10 cellular contexts compared by ENCODE assay signal in genomic region chr3:11300970-11301369, GRCh38. TPM values are rescaled to one million over a fixed set of nuclear protein-coding genes. Genes with fewer than 3 reads are reported as not detected.
DNase-seq lines count a peak whose midpoint lies in the region; ATAC-seq lines count a peak whose summit lies in the region.
"Had no signal": no experiment of that assay in that cellular context is flagged by ENCODE, and none has a peak within 500 bp of the region (broad histone marks: within the 10 kb centered on the region; RNA-seq: fewer than 3 reads in every experiment).

No MANE protein-coding gene starts in this region.

- no peaks in the 10 kb centered on the region for H3K27me3 Mint-ChIP-seq in activated CD4-positive, alpha-beta T cell treated with anti-CD3 and anti-CD28 coated beads for 36 hours
- H3K27me3 Mint-ChIP-seq in activated CD4-positive, alpha-beta T cell treated with anti-CD3 and anti-CD28 coated beads, Interleukin-2, amount 10 ng/mL, durations not matched to agents 7 days and 5 days = no peaks in the 10 kb centered on the region
- no peaks in the 10 kb centered on the region for H3K27me3 Mint-ChIP-seq in stimulated activated naive CD8-positive, alpha-beta T cell treated with anti-CD3 and anti-CD28 coated beads, Interleukin-15, Interleukin-2, amounts not matched to agents 100 ng/mL and 50 ng/mL, for 24 hours
- H3K27me3 Mint-ChIP-seq in stimulated activated naive B cell treated with anti-CD40 and anti-IgM and Interleukin-4, amounts not matched to agents 10 μg/mL and 1 μg/mL and 100 μg/mL, for 72 hours = no peaks in the 10 kb centered on the region

- H3K4me3 Mint-ChIP-seq in activated CD4-positive, alpha-beta T cell treated with anti-CD3 and anti-CD28 coated beads for 36 hours = no peak overlapping the region
- no peak overlapping the region for H3K4me3 Mint-ChIP-seq in activated CD4-positive, alpha-beta T cell treated with anti-CD3 and anti-CD28 coated beads, Interleukin-2, amount 10 ng/mL, durations not matched to agents 7 days and 5 days
- H3K4me3 Mint-ChIP-seq in stimulated activated naive CD8-positive, alpha-beta T cell treated with anti-CD3 and anti-CD28 coated beads, Interleukin-15, Interleukin-2, amounts not matched to agents 100 ng/mL and 50 ng/mL, for 24 hours = no peak overlapping the region
- no peak overlapping the region for H3K4me3 Mint-ChIP-seq in stimulated activated naive B cell treated with anti-CD40 and anti-IgM and Interleukin-4, amounts not matched to agents 10 μg/mL and 1 μg/mL and 100 μg/mL, for 72 hours
- H3K4me3 Mint-ChIP-seq: WTC11 had no signal

- ATAC-seq in activated CD4-positive, alpha-beta T cell treated with anti-CD3 and anti-CD28 coated beads for 36 hours = peak; percentile 55
- peak; percentile 69 for ATAC-seq in HG02884 (IDR thresholded peaks at IDR 0.05; ENCODE audit: unreplicated experiment)
- ATAC-seq in stimulated activated naive B cell treated with anti-CD40 and anti-IgM and Interleukin-4, amounts not matched to agents 10 μg/mL and 1 μg/mL and 100 μg/mL, for 72 hours (replicated peaks) = no peak
- ATAC-seq: WTC11 had no signal

- H3K4me1 Mint-ChIP-seq in activated CD4-positive, alpha-beta T cell treated with anti-CD3 and anti-CD28 coated beads for 36 hours = peaks cover 18% of the 10 kb centered on the region
- H3K4me1 Mint-ChIP-seq in activated CD4-positive, alpha-beta T cell treated with anti-CD3 and anti-CD28 coated beads, Interleukin-2, amount 10 ng/mL, durations not matched to agents 7 days and 5 days = peaks cover 26% of the 10 kb centered on the region
- H3K4me1 Mint-ChIP-seq in stimulated activated naive CD8-positive, alpha-beta T cell treated with anti-CD3 and anti-CD28 coated beads, Interleukin-15, Interleukin-2, amounts not matched to agents 100 ng/mL and 50 ng/mL, for 24 hours (ENCODE audit: low read depth) = peaks cover 28% of the 10 kb centered on the region
- peaks cover 12 to 21% of the 10 kb centered on the region in 2 donors for H3K4me1 Mint-ChIP-seq in stimulated activated naive B cell treated with anti-CD40 and anti-IgM and Interleukin-4, amounts not matched to agents 10 μg/mL and 1 μg/mL and 100 μg/mL, for 72 hours

- H3K27ac Mint-ChIP-seq in activated CD4-positive, alpha-beta T cell treated with anti-CD3 and anti-CD28 coated beads for 36 hours = peak overlapping the region; percentile 38
- no peak overlapping the region for H3K27ac Mint-ChIP-seq in activated CD4-positive, alpha-beta T cell treated with anti-CD3 and anti-CD28 coated beads, Interleukin-2, amount 10 ng/mL, durations not matched to agents 7 days and 5 days
- peak overlapping the region; percentile 31 for H3K27ac Mint-ChIP-seq in stimulated activated naive CD8-positive, alpha-beta T cell treated with anti-CD3 and anti-CD28 coated beads, Interleukin-15, Interleukin-2, amounts not matched to agents 100 ng/mL and 50 ng/mL, for 24 hours
- H3K27ac Mint-ChIP-seq in stimulated activated naive B cell treated with anti-CD40 and anti-IgM and Interleukin-4, amounts not matched to agents 10 μg/mL and 1 μg/mL and 100 μg/mL, for 72 hours = no peak overlapping the region
- H3K27ac Mint-ChIP-seq: WTC11 had no signal

- DNase-seq in activated CD4-positive, alpha-beta T cell treated with anti-CD3 and anti-CD28 coated beads for 36 hours = no peak
- no peak for DNase-seq in activated CD4-positive, alpha-beta T cell treated with anti-CD3 and anti-CD28 coated beads, Interleukin-2, amount 10 ng/mL, durations not matched to agents 7 days and 5 days
- DNase-seq in RPMI7951 (ENCODE audit: low read depth) (peak; percentile 35), midbrain (lab: John Stamatoyannopoulos, UW) (no peak)
- DNase-seq in stimulated activated naive CD4-positive, alpha-beta T cell (lab: John Stamatoyannopoulos, UW) = no peak
- DNase-seq in stimulated activated naive B cell treated with anti-CD40 and anti-IgM and Interleukin-4, amounts not matched to agents 10 μg/mL and 1 μg/mL and 100 μg/mL, for 72 hours = no peak
- DNase-seq: thyroid gland had no signal

- CTCF ChIA-PET in activated CD4-positive, alpha-beta T cell treated with anti-CD3 and anti-CD28 coated beads for 36 hours (lab: Charles Lee) = no interaction called here
- CTCF ChIA-PET in activated CD4-positive, alpha-beta T cell treated with anti-CD3 and anti-CD28 coated beads, Interleukin-2, amount 10 ng/mL, durations not matched to agents 7 days and 5 days (lab: Charles Lee) = interaction anchor here (0.6 to 1.7 kb wide), 5 partner anchors 10 to 550 kb away, joined by 3 to 6 read pairs (median 5); no protein-coding TSS in a partner anchor

- peaks cover 54% of the 10 kb centered on the region for H3K36me3 Mint-ChIP-seq in activated CD4-positive, alpha-beta T cell treated with anti-CD3 and anti-CD28 coated beads for 36 hours (ENCODE audit: low read depth)
- H3K36me3 Mint-ChIP-seq in activated CD4-positive, alpha-beta T cell treated with anti-CD3 and anti-CD28 coated beads, Interleukin-2, amount 10 ng/mL, durations not matched to agents 7 days and 5 days (ENCODE audit: low read depth) = peaks cover 64% of the 10 kb centered on the region
- H3K36me3 Mint-ChIP-seq in stimulated activated naive CD8-positive, alpha-beta T cell treated with anti-CD3 and anti-CD28 coated beads, Interleukin-15, Interleukin-2, amounts not matched to agents 100 ng/mL and 50 ng/mL, for 24 hours (ENCODE audit: low read depth) = peaks cover 85% of the 10 kb centered on the region
- H3K36me3 Mint-ChIP-seq in stimulated activated naive B cell treated with anti-CD40 and anti-IgM and Interleukin-4, amounts not matched to agents 10 μg/mL and 1 μg/mL and 100 μg/mL, for 72 hours = peaks cover 51 to 79% of the 10 kb centered on the region in 2 donors

- H3K9me3 Mint-ChIP-seq in activated CD4-positive, alpha-beta T cell treated with anti-CD3 and anti-CD28 coated beads for 36 hours (ENCODE audit: low read depth) = no peaks in the 10 kb centered on the region
- no peaks in the 10 kb centered on the region for H3K9me3 Mint-ChIP-seq in activated CD4-positive, alpha-beta T cell treated with anti-CD3 and anti-CD28 coated beads, Interleukin-2, amount 10 ng/mL, durations not matched to agents 7 days and 5 days
- H3K9me3 Mint-ChIP-seq in stimulated activated naive CD8-positive, alpha-beta T cell treated with anti-CD3 and anti-CD28 coated beads, Interleukin-15, Interleukin-2, amounts not matched to agents 100 ng/mL and 50 ng/mL, for 24 hours = no peaks in the 10 kb centered on the region
- peaks cover 1 to 6% of the 10 kb centered on the region in 2 donors for H3K9me3 Mint-ChIP-seq in stimulated activated naive B cell treated with anti-CD40 and anti-IgM and Interleukin-4, amounts not matched to agents 10 μg/mL and 1 μg/mL and 100 μg/mL, for 72 hours
- H3K9me3 Mint-ChIP-seq: WTC11 had no signal

- intact Hi-C loops in activated CD4-positive, alpha-beta T cell treated with anti-CD3 and anti-CD28 coated beads for 36 hours (cut with DNase I, micrococcal nuclease) = no loop called here

- POLR2A ChIA-PET in activated CD4-positive, alpha-beta T cell treated with anti-CD3 and anti-CD28 coated beads for 36 hours (lab: Charles Lee) = no interaction called here
- POLR2A ChIA-PET in activated CD4-positive, alpha-beta T cell treated with anti-CD3 and anti-CD28 coated beads, Interleukin-2, amount 10 ng/mL, durations not matched to agents 7 days and 5 days (lab: Charles Lee) = no interaction called here

RNA-seq across cellular contexts. Expression of gene ATG7, which starts 28.8 kb away (rescaled TPM):
- total RNA-seq in activated CD4-positive, alpha-beta T cell treated with anti-CD3 and anti-CD28 coated beads for 36 hours = 10 to 100 TPM; 31.6 to 34.5 TPM
- total RNA-seq in activated CD4-positive, alpha-beta T cell treated with anti-CD3 and anti-CD28 coated beads, Interleukin-2, amount 10 ng/mL, durations not matched to agents 7 days and 5 days = 10 to 100 TPM; 29.5 to 34.2 TPM
- total RNA-seq in RPMI7951 (2014; rRNA removed; shearing (Covaris generic)) = 103 and 110 TPM in 2 replicates

Comparison
In these comparisons a context has a peak if more than half of its experiments do, and no peak if none do; other contexts are left out.
1. H3K27ac Mint-ChIP-seq: peak in activated CD4-positive, alpha-beta T cell treated with anti-CD3 and anti-CD28 coated beads for 36 hours (single experiment) and stimulated activated naive CD8-positive, alpha-beta T cell treated with anti-CD3 and anti-CD28 coated beads, Interleukin-15, Interleukin-2, amounts not matched to agents 100 ng/mL and 50 ng/mL, for 24 hours (single experiment); none in activated CD4-positive, alpha-beta T cell treated with anti-CD3 and anti-CD28 coated beads, Interleukin-2, amount 10 ng/mL, durations not matched to agents 7 days and 5 days (single experiment) and stimulated activated naive B cell treated with anti-CD40 and anti-IgM and Interleukin-4, amounts not matched to agents 10 μg/mL and 1 μg/mL and 100 μg/mL, for 72 hours (single experiment).
2. ATAC-seq: peak in activated CD4-positive, alpha-beta T cell treated with anti-CD3 and anti-CD28 coated beads for 36 hours (single experiment) and HG02884 (single experiment); none in stimulated activated naive B cell treated with anti-CD40 and anti-IgM and Interleukin-4, amounts not matched to agents 10 μg/mL and 1 μg/mL and 100 μg/mL, for 72 hours (0 of 2).